14 cellular contexts compared by ENCODE assay signal in genomic region chr7:945147-945555, GRCh38. TPM values are rescaled to one million over a fixed set of nuclear protein-coding genes. Genes with fewer than 3 reads are reported as not detected.
DNase-seq lines count a peak whose midpoint lies in the region; TF ChIP-seq lines count a peak whose summit lies in the region.
"Had no signal": no experiment of that assay in that cellular context is flagged by ENCODE, and none has a peak within 500 bp of the region (broad histone marks: within the 10 kb centered on the region; RNA-seq: fewer than 3 reads in every experiment).

No MANE protein-coding gene starts in this region.

- 87% methylated on average over 13 of the region's 13 CpGs for WGBS in HUES64
- WGBS in mesenchymal stem cell: 80% methylated on average over 13 of the region's 13 CpGs
- WGBS in thyroid gland, 2 donors: 0 to 38% methylated on average over 1 to 9 of the region's 13 CpGs

- no peak overlapping the region for H2AK5ac ChIP-seq in mesenchymal stem cell (ENCODE audit: low read length, severe bottlenecking)

- H2BK15ac ChIP-seq in mesenchymal stem cell (ENCODE audit: low read depth, poor library complexity, severe bottlenecking): no peak overlapping the region

- no peak for TF ChIP-seq CTCF in colonic mucosa (IDR thresholded peaks at IDR 0.05)
- no peak for TF ChIP-seq CTCF in thyroid gland (IDR thresholded peaks at IDR 0.05)

- no peak overlapping the region for H4K91ac ChIP-seq in mesenchymal stem cell (ENCODE audit: low read length)

- no peak overlapping the region for H2BK5ac ChIP-seq in mesenchymal stem cell (ENCODE audit: low read depth, low read length, poor library complexity, severe bottlenecking)

- peaks cover 14% of the 10 kb centered on the region for H3K27me3 ChIP-seq in HUES64 (ENCODE audit: insufficient read depth, low read length)
- no peaks in the 10 kb centered on the region for H3K27me3 ChIP-seq in colonic mucosa
- peaks cover 0 to 34% of the 10 kb centered on the region in 2 experiments for H3K27me3 ChIP-seq in mesenchymal stem cell (ENCODE audit: control insufficient read depth in 1 of 2, insufficient read depth in 1 of 2, low read length in 2 of 2)
- H3K27me3 ChIP-seq in thyroid gland: no peaks in the 10 kb centered on the region
- H3K27me3 ChIP-seq: neutrophil had no signal

- intact Hi-C loops in colonic mucosa (cut with DNase I) (no loop called here), thyroid gland (cut with DNase I) (no loop called here)
- intact Hi-C loops in activated CD4-positive, alpha-beta memory T cell treated with anti-CD3 and anti-CD28 coated beads for 36 hours (cut with micrococcal nuclease): no loop called here

- TF ChIP-seq POLR2A in thyroid gland (IDR thresholded peaks at IDR 0.05): no peak

- H3K9me3 ChIP-seq in HUES64 (ENCODE audit: insufficient read depth, low read depth, low read length) (no peaks in the 10 kb centered on the region; the same call in 1 of the 2 replicates), colonic mucosa (no peaks in the 10 kb centered on the region), mesenchymal stem cell (ENCODE audit: control insufficient read depth, low read length) (peaks cover 13% of the 10 kb centered on the region), thyroid gland (no peaks in the 10 kb centered on the region)
- H3K9me3 ChIP-seq: neutrophil had no signal

- POLR2A ChIA-PET in activated CD4-positive, alpha-beta memory T cell treated with anti-CD3 and anti-CD28 coated beads for 36 hours (lab: Charles Lee): no interaction called here

- H3K27ac Mint-ChIP-seq in activated CD4-positive, alpha-beta memory T cell treated with anti-CD3 and anti-CD28 coated beads for 36 hours: no peak overlapping the region
- H3K27ac Mint-ChIP-seq: activated T-helper 1 cell treated with anti-CD3 and anti-CD28 coated beads, Interleukin-12 subunit alpha, Interleukin-12 subunit beta, Interleukin-2, Interleukin-4 antibody, amounts not matched to agents 30 ng/mL and 10 ng/mL and 1 ng/mL, durations not matched to agents 14 hours and 24 hours and 36 hours; stimulated activated naive B cell treated with anti-CD40 and anti-IgM and Interleukin-4, amounts not matched to agents 10 μg/mL and 1 μg/mL and 100 μg/mL, for 72 hours had no signal

- H3K27ac ChIP-seq in HUES64 (ENCODE audit: low read depth, low read length) (no peak overlapping the region), colonic mucosa (peak overlapping the region; percentile 94), mesenchymal stem cell (ENCODE audit: low read length, poor library complexity, severe bottlenecking) (no peak overlapping the region), thyroid gland (peak overlapping the region; percentile 95 to 99 (median 98))
- H3K27ac ChIP-seq: brain microvascular endothelial cell, neutrophil had no signal

- H3K4me3 Mint-ChIP-seq in activated CD4-positive, alpha-beta memory T cell treated with anti-CD3 and anti-CD28 coated beads for 36 hours: no peak overlapping the region
- H3K4me3 Mint-ChIP-seq: activated T-helper 1 cell treated with anti-CD3 and anti-CD28 coated beads, Interleukin-12 subunit alpha, Interleukin-12 subunit beta, Interleukin-2, Interleukin-4 antibody, amounts not matched to agents 30 ng/mL and 10 ng/mL and 1 ng/mL, durations not matched to agents 14 hours and 24 hours and 36 hours; stimulated activated naive B cell treated with anti-CD40 and anti-IgM and Interleukin-4, amounts not matched to agents 10 μg/mL and 1 μg/mL and 100 μg/mL, for 72 hours had no signal

- no peak overlapping the region for H2BK12ac ChIP-seq in mesenchymal stem cell (ENCODE audit: low read length in 2 of 2)

- peaks cover 10% of the 10 kb centered on the region for H3K9me3 Mint-ChIP-seq in activated CD4-positive, alpha-beta memory T cell treated with anti-CD3 and anti-CD28 coated beads for 36 hours

- H3K4ac ChIP-seq in mesenchymal stem cell (ENCODE audit: low read depth in 1 of 2, low read length in 2 of 2): no peak overlapping the region

- peaks cover 4% of the 10 kb centered on the region for H3K36me3 Mint-ChIP-seq in activated CD4-positive, alpha-beta memory T cell treated with anti-CD3 and anti-CD28 coated beads for 36 hours

- no peak overlapping the region for H3K18ac ChIP-seq in mesenchymal stem cell (ENCODE audit: low read depth in 1 of 2, low read length in 2 of 2)

- no peak overlapping the region for H4K8ac ChIP-seq in mesenchymal stem cell (ENCODE audit: low read length)

- H3K23ac ChIP-seq in mesenchymal stem cell (ENCODE audit: low read length in 2 of 2): no peak overlapping the region

- no peak for DNase-seq in colonic mucosa
- no peak for DNase-seq in mesenchymal stem cell
- DNase-seq in thyroid gland: peak; percentile 95 to 97
- DNase-seq in NCI-H187 treated with DMSO at 0.1 percent for 48 hours (lab: John Stamatoyannopoulos, UW): no peak
- no peak for DNase-seq in dermis blood vessel endothelial cell
- no peak for DNase-seq in activated CD4-positive, alpha-beta memory T cell treated with anti-CD3 and anti-CD28 coated beads for 36 hours
- DNase-seq: activated CD4-positive, alpha-beta T cell treated with anti-CD3 and anti-CD28 coated beads for 1 hour; brain microvascular endothelial cell; NCI-H1092; stimulated activated naive B cell treated with anti-CD40 and anti-IgM and Interleukin-4, amounts not matched to agents 10 μg/mL and 1 μg/mL and 100 μg/mL, for 72 hours; SW 1271 had no signal

- no peak overlapping the region for H2BK120ac ChIP-seq in mesenchymal stem cell (ENCODE audit: low read depth, low read length)

- no peak overlapping the region for H3K14ac ChIP-seq in mesenchymal stem cell (ENCODE audit: low read length in 2 of 2)

- no peak overlapping the region for H3K4me2 ChIP-seq in mesenchymal stem cell (ENCODE audit: low read length, poor library complexity, severe bottlenecking)

- H3K36me3 ChIP-seq in HUES64 (ENCODE audit: insufficient read depth, low read length): no peaks in the 10 kb centered on the region
- no peaks in the 10 kb centered on the region for H3K36me3 ChIP-seq in colonic mucosa
- H3K36me3 ChIP-seq in mesenchymal stem cell (ENCODE audit: control insufficient read depth in 1 of 2, insufficient read depth in 2 of 2, low read depth in 1 of 2, low read length in 2 of 2): no peaks in the 10 kb centered on the region
- no peaks in the 10 kb centered on the region for H3K36me3 ChIP-seq in thyroid gland
- H3K36me3 ChIP-seq: brain microvascular endothelial cell had no signal

- no peaks in the 10 kb centered on the region for H3K79me1 ChIP-seq in mesenchymal stem cell (replicated peaks; ENCODE audit: low read length, poor library complexity, severe bottlenecking)

- no peak overlapping the region for H3K4me3 ChIP-seq in HUES64 (ENCODE audit: low read length)
- peak overlapping the region; percentile 25 for H3K4me3 ChIP-seq in colonic mucosa
- no peak overlapping the region for H3K4me3 ChIP-seq in mesenchymal stem cell (ENCODE audit: insufficient read depth in 1 of 2, low read depth in 1 of 2, low read length in 2 of 2)
- H3K4me3 ChIP-seq in thyroid gland (replicated peaks in 1 of 3): no peak overlapping the region

- CTCF ChIA-PET in activated CD4-positive, alpha-beta memory T cell treated with anti-CD3 and anti-CD28 coated beads for 36 hours (lab: Charles Lee): no interaction called here

- H3K4me1 ChIP-seq in HUES64 (ENCODE audit: insufficient read depth, low read length) (peaks cover 9% of the 10 kb centered on the region; the same call in 1 of the 2 replicates), colonic mucosa (peaks cover 12% of the 10 kb centered on the region), mesenchymal stem cell (ENCODE audit: control insufficient read depth, insufficient read depth, low read depth, low read length) (peaks cover 7% of the 10 kb centered on the region), thyroid gland (peaks cover 27% of the 10 kb centered on the region in 2 donors)

- H2AFZ ChIP-seq in mesenchymal stem cell (ENCODE audit: low read depth, low read length): peak overlapping the region; percentile 19

- peaks cover 19% of the 10 kb centered on the region for H3K4me1 Mint-ChIP-seq in activated CD4-positive, alpha-beta memory T cell treated with anti-CD3 and anti-CD28 coated beads for 36 hours (ENCODE audit: low read depth)

- H3K27me3 Mint-ChIP-seq in activated CD4-positive, alpha-beta memory T cell treated with anti-CD3 and anti-CD28 coated beads for 36 hours: peaks cover 2% of the 10 kb centered on the region

- H3K9ac ChIP-seq in HUES64 (ENCODE audit: low read depth, low read length) (peak overlapping the region; percentile 55; the same call in 1 of the 2 replicates), colonic mucosa (ENCODE audit: low read depth in 2 of 2, low read length in 2 of 2) (peak overlapping the region; percentile 75 to 79), mesenchymal stem cell (ENCODE audit: low read length) (no peak overlapping the region)

RNA-seq across cellular contexts. Expression of gene ADAP1, which starts 9.3 kb away (rescaled TPM):
- polyA plus RNA-seq in HUES64 (2013, experiment 1 of 2): 1.7 TPM
- 1.6 TPM for polyA plus RNA-seq in HUES64 (2013, experiment 2 of 2)
- total RNA-seq in colonic mucosa (100 to 1,000 TPM; 107 to 201 TPM), thyroid gland (10 to 100 TPM; 11.7 to 29.9 (median 23.4) TPM), dermis blood vessel endothelial cell (1.7 and 2.9 TPM in 2 replicates)
- polyA plus RNA-seq in mesenchymal stem cell (2013, experiment 1 of 2): 0.97 TPM
- polyA plus RNA-seq in mesenchymal stem cell (2013, experiment 2 of 2): 0.84 TPM
- total RNA-seq in activated CD4-positive, alpha-beta memory T cell treated with anti-CD3 and anti-CD28 coated beads for 36 hours: 10 to 100 TPM; 14.1 to 16.1 TPM

RNA-seq across cellular contexts. Expression of gene COX19, which starts 30.2 kb away (rescaled TPM):
- 5.8 TPM for polyA plus RNA-seq in HUES64 (2013, experiment 1 of 2)
- 7.0 TPM for polyA plus RNA-seq in HUES64 (2013, experiment 2 of 2)
- 10 to 100 TPM; 11.6 to 16.5 TPM for total RNA-seq in colonic mucosa
- 6.3 TPM for polyA plus RNA-seq in mesenchymal stem cell (2013, experiment 1 of 2)
- polyA plus RNA-seq in mesenchymal stem cell (2013, experiment 2 of 2): 5.9 TPM
- 10 to 100 TPM in 3 of 4 donors, 1 to 10 TPM in 1; 8.2 to 28.2 (median 17.8) TPM for total RNA-seq in thyroid gland
- 7.2 and 12.4 TPM in 2 replicates for total RNA-seq in dermis blood vessel endothelial cell
- total RNA-seq in activated CD4-positive, alpha-beta memory T cell treated with anti-CD3 and anti-CD28 coated beads for 36 hours: 10 to 100 TPM; 14.1 to 15.6 TPM

RNA-seq across cellular contexts. Expression of gene CYP2W1, which starts 37.8 kb away (rescaled TPM):
- polyA plus RNA-seq in HUES64 (2013, experiment 1 of 2): not detected
- polyA plus RNA-seq in HUES64 (2013, experiment 2 of 2): not detected
- 1 to 10 TPM; 2.7 to 4.5 TPM for total RNA-seq in colonic mucosa
- not detected for polyA plus RNA-seq in mesenchymal stem cell (2013, experiment 1 of 2)
- polyA plus RNA-seq in mesenchymal stem cell (2013, experiment 2 of 2): not detected
- not detected for total RNA-seq in thyroid gland
- not detected in 2 replicates for total RNA-seq in dermis blood vessel endothelial cell
- not detected for total RNA-seq in activated CD4-positive, alpha-beta memory T cell treated with anti-CD3 and anti-CD28 coated beads for 36 hours
- total RNA-seq: activated T-helper 1 cell treated with anti-CD3 and anti-CD28 coated beads, Interleukin-12 subunit alpha, Interleukin-12 subunit beta, Interleukin-2, Interleukin-4 antibody, amounts not matched to agents 30 ng/mL and 10 ng/mL and 1 ng/mL, durations not matched to agents 14 hours and 24 hours and 36 hours had no signal

Comparison
In these comparisons a context has a peak if more than half of its experiments do, and no peak if none do; other contexts are left out.
1. H3K27ac ChIP-seq: peak in colonic mucosa (single experiment) and thyroid gland (3 of 3); none in HUES64 (single experiment) and mesenchymal stem cell (single experiment).
2. DNase-seq: peak in thyroid gland (2 of 2); none in colonic mucosa (single experiment), mesenchymal stem cell (single experiment), NCI-H187 treated with DMSO at 0.1 percent for 48 hours (single experiment), dermis blood vessel endothelial cell (single experiment) and activated CD4-positive, alpha-beta memory T cell treated with anti-CD3 and anti-CD28 coated beads for 36 hours (single experiment).